In genomic region chr15:98721166-98721565, GRCh38 we compare ENCODE assay signal across 16 cellular contexts.
DNase-seq lines count a peak whose midpoint lies in the region; ATAC-seq, FAIRE-seq and TF ChIP-seq lines count a peak whose summit lies in the region.
"Had no signal": no experiment of that assay in that cellular context is flagged by ENCODE, and none has a peak within 500 bp of the region (broad histone marks: within the 10 kb centered on the region; RNA-seq: fewer than 3 reads in every experiment).

No MANE protein-coding gene starts in this region.

- POLR2A ChIA-PET in A549 (lab: Yijun Ruan, JAX) = no interaction called here

- no peak for ATAC-seq in activated T-cell treated with anti-CD3 and anti-CD28 coated beads, Interleukin-2, amount 50 U/mL, for 72 hours (replicated peaks in 1 of 2)
- ATAC-seq in A549 = no peak
- no peak for ATAC-seq in GM19324 (IDR thresholded peaks at IDR 0.05; ENCODE audit: low FRiP score, unreplicated experiment)

- CTCF ChIA-PET in A549 (lab: Yijun Ruan, JAX) = interaction anchor here (1.3 to 2.9 kb wide), 4 partner anchors 12 to 183 kb away, joined by 3 to 8 read pairs (median 5); no protein-coding TSS in a partner anchor

- TF ChIP-seq POLR2A in A549 (IDR thresholded peaks at IDR 0.05; ENCODE audit: low read length) = no peak

- H3K36me3 ChIP-seq in bronchial epithelial cell (ENCODE audit: control insufficient read depth, insufficient read depth, low read length) = no peaks in the 10 kb centered on the region
- H3K36me3 ChIP-seq in effector memory CD4-positive, alpha-beta T cell (ENCODE audit: control insufficient read depth, insufficient read depth, low read length) = no peaks in the 10 kb centered on the region

- no peaks in the 10 kb centered on the region for H3K9me3 Mint-ChIP-seq in activated T-cell treated with anti-CD3 and anti-CD28 coated beads, Interleukin-2, amount 50 U/mL, for 24 hours
- H3K9me3 Mint-ChIP-seq in activated T-cell treated with anti-CD3 and anti-CD28 coated beads, Interleukin-2, amount 50 U/mL, for 72 hours = no peaks in the 10 kb centered on the region
- H3K9me3 Mint-ChIP-seq: HFFc6 had no signal

- H3K4me3 ChIP-seq in A549 (no peak overlapping the region), bronchial epithelial cell (ENCODE audit: low read depth, low read length) (no peak overlapping the region)
- no peak overlapping the region for H3K4me3 ChIP-seq in effector memory CD4-positive, alpha-beta T cell (ENCODE audit: insufficient read depth, low read depth, low read length, poor library complexity, severe bottlenecking)

- no peak for DNase-seq in activated T-cell treated with anti-CD3 and anti-CD28 coated beads, Interleukin-2, amount 50 U/mL, for 24 hours
- DNase-seq in activated T-cell treated with anti-CD3 and anti-CD28 coated beads, Interleukin-2, amount 50 U/mL, for 72 hours = no peak
- DNase-seq in A549 (ENCODE audit: low read depth in 1 of 2, low spot score in 1 of 2) (no peak), GM19239 (ENCODE audit: insufficient read length, low spot score) (no peak), bronchial epithelial cell (ENCODE audit: low read depth) (no peak), cerebellum (ENCODE audit: low spot score) (no peak)
- DNase-seq in effector memory CD4-positive, alpha-beta T cell = no peak
- DNase-seq: HFFc6, Kasumi-1, NCI-H1417, NCI-H1930, NCI-H2171, NCI-H774 had no signal

- H3K9me3 ChIP-seq in A549 = no peaks in the 10 kb centered on the region
- no peaks in the 10 kb centered on the region for H3K9me3 ChIP-seq in effector memory CD4-positive, alpha-beta T cell (ENCODE audit: control insufficient read depth, low read length)

- H3K4me1 ChIP-seq in A549 = peaks cover 99% of the 10 kb centered on the region
- no peaks in the 10 kb centered on the region for H3K4me1 ChIP-seq in effector memory CD4-positive, alpha-beta T cell (ENCODE audit: control insufficient read depth, insufficient read depth, low read length, poor library complexity, severe bottlenecking)

- TF ChIP-seq RAD21 in A549 (conservative IDR thresholded peaks at IDR 0.05 in 1 of 2, IDR thresholded peaks at IDR 0.05 in 1 of 2) = no peak

- no peak for TF ChIP-seq EP300 in A549 (IDR thresholded peaks at IDR 0.05)

- H3K27ac Mint-ChIP-seq in activated T-cell treated with anti-CD3 and anti-CD28 coated beads, Interleukin-2, amount 50 U/mL, for 24 hours = peak overlapping the region; percentile 20
- no peak overlapping the region for H3K27ac Mint-ChIP-seq in activated T-cell treated with anti-CD3 and anti-CD28 coated beads, Interleukin-2, amount 50 U/mL, for 72 hours

- H3K27me3 ChIP-seq in bronchial epithelial cell (ENCODE audit: control insufficient read depth, insufficient read depth, low read length) = no peaks in the 10 kb centered on the region
- H3K27me3 ChIP-seq in effector memory CD4-positive, alpha-beta T cell (replicated peaks; ENCODE audit: control insufficient read depth, insufficient read depth, low read length, poor library complexity, severe bottlenecking) = no peaks in the 10 kb centered on the region

- peaks cover 4% of the 10 kb centered on the region for H3K36me3 Mint-ChIP-seq in activated T-cell treated with anti-CD3 and anti-CD28 coated beads, Interleukin-2, amount 50 U/mL, for 24 hours (ENCODE audit: low read depth)
- no peaks in the 10 kb centered on the region for H3K36me3 Mint-ChIP-seq in activated T-cell treated with anti-CD3 and anti-CD28 coated beads, Interleukin-2, amount 50 U/mL, for 72 hours (ENCODE audit: insufficient read depth in 2 of 2)

- FAIRE-seq in A549 (lab: Jason Lieb, UNC) (no peak), GM19239 (lab: Jason Lieb, UNC) (peak; percentile 37), bronchial epithelial cell (lab: Jason Lieb, UNC) (peak; percentile 64)
- FAIRE-seq: A204.1, D721Med had no signal

- TF ChIP-seq CTCF in A549 (IDR thresholded peaks at IDR 0.05) (no peak), bronchial epithelial cell (IDR thresholded peaks at IDR 0.05; ENCODE audit: insufficient read depth, low read length, severe bottlenecking) (no peak)

- peak overlapping the region; percentile 3; the same call in 1 of the 3 replicates for H3K4me2 ChIP-seq in A549

- no peak overlapping the region for H3K4me3 Mint-ChIP-seq in activated T-cell treated with anti-CD3 and anti-CD28 coated beads, Interleukin-2, amount 50 U/mL, for 24 hours
- peak overlapping the region in 1 of 2 donors; percentile 52 for H3K4me3 Mint-ChIP-seq in activated T-cell treated with anti-CD3 and anti-CD28 coated beads, Interleukin-2, amount 50 U/mL, for 72 hours
- H3K4me3 Mint-ChIP-seq: HFFc6 had no signal

- WGBS in A549 (ENCODE audit: missing lambda C conversion rate) = 86% methylated on average over 2 of the region's 2 CpGs

- H3K27me3 Mint-ChIP-seq in activated T-cell treated with anti-CD3 and anti-CD28 coated beads, Interleukin-2, amount 50 U/mL, for 24 hours = no peaks in the 10 kb centered on the region
- no peaks in the 10 kb centered on the region for H3K27me3 Mint-ChIP-seq in activated T-cell treated with anti-CD3 and anti-CD28 coated beads, Interleukin-2, amount 50 U/mL, for 72 hours (ENCODE audit: low read depth)

- H3K27ac ChIP-seq in A549 = 0 out of 6 replicates have a peak overlapping the region, but pooled peaks of 1 of the 2 experiments have one; percentile 2
- H3K27ac ChIP-seq in effector memory CD4-positive, alpha-beta T cell (ENCODE audit: insufficient read depth, low read length, poor library complexity, severe bottlenecking) = no peak overlapping the region

- peaks cover 74% of the 10 kb centered on the region for H3K4me1 Mint-ChIP-seq in activated T-cell treated with anti-CD3 and anti-CD28 coated beads, Interleukin-2, amount 50 U/mL, for 24 hours (ENCODE audit: low read depth)
- peaks cover 58% of the 10 kb centered on the region for H3K4me1 Mint-ChIP-seq in activated T-cell treated with anti-CD3 and anti-CD28 coated beads, Interleukin-2, amount 50 U/mL, for 72 hours (ENCODE audit: low read depth)

TF ChIP-seq in A549, 52 proteins besides CTCF, POLR2A, EP300 and RAD21:
- TF ChIP-seq RARB (CRISPR knock-in tag; IDR thresholded peaks at IDR 0.05) (no peak), RCOR1 (IDR thresholded peaks at IDR 0.05; ENCODE audit: low read depth, low read length) (no peak), REST (IDR thresholded peaks at IDR 0.05) (no peak), CEBPB (IDR thresholded peaks at IDR 0.05) (no peak), HOXA7 (CRISPR knock-in tag; IDR thresholded peaks at IDR 0.05) (no peak), RFX5 (IDR thresholded peaks at IDR 0.05) (no peak), RNF2 (IDR thresholded peaks at IDR 0.05; ENCODE audit: borderline replicate concordance, low read depth) (no peak), FOSL2 (IDR thresholded peaks at IDR 0.05) (no peak), FOSL2 (CRISPR knock-in tag; IDR thresholded peaks at IDR 0.05) (no peak), MYC (IDR thresholded peaks at IDR 0.05; ENCODE audit: borderline replicate concordance, low read length) (no peak), CBX2 (IDR thresholded peaks at IDR 0.05; ENCODE audit: borderline replicate concordance, low read depth) (no peak), PBX3 (IDR thresholded peaks at IDR 0.05) (no peak)
